Comparison of ENCODE assay signal across 19 cellular contexts in genomic region chr17:67489273-67489672, GRCh38.
DNase-seq lines count a peak whose midpoint lies in the region; ATAC-seq and TF ChIP-seq lines count a peak whose summit lies in the region.
"Had no signal": no experiment of that assay in that cellular context is flagged by ENCODE, and none has a peak within 500 bp of the region (broad histone marks: within the 10 kb centered on the region; RNA-seq: fewer than 3 reads in every experiment).

No MANE protein-coding gene starts in this region.

- TF ChIP-seq CTCF in left ventricle myocardium inferior (IDR thresholded peaks at IDR 0.05; ENCODE audit: borderline replicate concordance) (no peak), natural killer cell (IDR thresholded peaks at IDR 0.05) (no peak)

- ATAC-seq in left ventricle myocardium superior, result no peak
- ATAC-seq in natural killer cell, result no peak
- no peak for ATAC-seq in HG03520 (IDR thresholded peaks at IDR 0.05; ENCODE audit: unreplicated experiment)
- ATAC-seq: naive thymus-derived CD4-positive, alpha-beta T cell had no signal

- no peaks in the 10 kb centered on the region for H3K9me3 ChIP-seq in left ventricle myocardium inferior (replicated peaks)
- H3K9me3 ChIP-seq: ascending aorta, colonic mucosa, prostate gland, SJSA1, spleen had no signal

- no peaks in the 10 kb centered on the region for H3K27me3 Mint-ChIP-seq in activated naive CD8-positive, alpha-beta T cell treated with anti-CD3 and anti-CD28 coated beads for 36 hours
- H3K27me3 Mint-ChIP-seq in natural killer cell (ENCODE audit: low read depth in 2 of 2), result no peaks in the 10 kb centered on the region
- H3K27me3 Mint-ChIP-seq: naive thymus-derived CD4-positive, alpha-beta T cell had no signal

- no peak overlapping the region for H3K4me3 Mint-ChIP-seq in activated naive CD8-positive, alpha-beta T cell treated with anti-CD3 and anti-CD28 coated beads for 36 hours
- peak overlapping the region; percentile 21 for H3K4me3 Mint-ChIP-seq in natural killer cell

- no peak overlapping the region for H3K4me3 ChIP-seq in left ventricle myocardium inferior
- H3K4me3 ChIP-seq: ascending aorta, colonic mucosa, lung, prostate gland, SJSA1, spleen had no signal

- no peaks in the 10 kb centered on the region for H3K27me3 ChIP-seq in left ventricle myocardium inferior (ENCODE audit: low read depth)
- H3K27me3 ChIP-seq: ascending aorta, colonic mucosa, spleen had no signal

- DNase-seq in left ventricle myocardium inferior (no peak), left ventricle myocardium superior (no peak), natural killer cell (no peak), NCI-H2227 (lab: John Stamatoyannopoulos, UW; ENCODE audit: unreplicated experiment) (no peak), Ammon's horn (ENCODE audit: low spot score) (no peak), NCI-H2171 (lab: John Stamatoyannopoulos, UW) (no peak)
- no peak for DNase-seq in activated naive CD8-positive, alpha-beta T cell treated with anti-CD3 and anti-CD28 coated beads for 36 hours
- DNase-seq: colonic mucosa; naive thymus-derived CD4-positive, alpha-beta T cell; NCI-H345; OCI-M1; spleen; stimulated activated naive CD4-positive, alpha-beta T cell; T1000 had no signal

- H3K36me3 ChIP-seq in left ventricle myocardium inferior, result no peaks in the 10 kb centered on the region
- H3K36me3 ChIP-seq: ascending aorta, colonic mucosa, prostate gland, SJSA1, spleen had no signal

- intact Hi-C loops in left ventricle myocardium inferior (cut with micrococcal nuclease) (no loop called here), left ventricle myocardium superior (cut with micrococcal nuclease) (no loop called here), natural killer cell (cut with micrococcal nuclease) (loop anchor here (5.0 kb wide), 2 partner anchors 33 to 37 kb away; no protein-coding TSS in a partner anchor)

- H3K27ac Mint-ChIP-seq in activated naive CD8-positive, alpha-beta T cell treated with anti-CD3 and anti-CD28 coated beads for 36 hours, result peak overlapping the region; percentile 71
- peak overlapping the region; percentile 62 to 93 for H3K27ac Mint-ChIP-seq in natural killer cell

- H3K4me1 Mint-ChIP-seq in activated naive CD8-positive, alpha-beta T cell treated with anti-CD3 and anti-CD28 coated beads for 36 hours, result peaks cover 81% of the 10 kb centered on the region
- H3K4me1 Mint-ChIP-seq in natural killer cell, result peaks cover 82 to 92% of the 10 kb centered on the region in 2 donors

- H3K27ac ChIP-seq in left ventricle myocardium inferior (replicated peaks), result peak overlapping the region; percentile 47
- H3K27ac ChIP-seq: ascending aorta, colonic mucosa, prostate gland, SJSA1 had no signal

- H3K36me3 Mint-ChIP-seq in activated naive CD8-positive, alpha-beta T cell treated with anti-CD3 and anti-CD28 coated beads for 36 hours, result peaks cover 21% of the 10 kb centered on the region
- no peaks in the 10 kb centered on the region for H3K36me3 Mint-ChIP-seq in natural killer cell

- no peaks in the 10 kb centered on the region for H3K9me3 Mint-ChIP-seq in activated naive CD8-positive, alpha-beta T cell treated with anti-CD3 and anti-CD28 coated beads for 36 hours
- no peaks in the 10 kb centered on the region for H3K9me3 Mint-ChIP-seq in natural killer cell
- H3K9me3 Mint-ChIP-seq: naive thymus-derived CD4-positive, alpha-beta T cell had no signal

- H3K4me1 ChIP-seq in left ventricle myocardium inferior, result peaks cover 65% of the 10 kb centered on the region
- H3K4me1 ChIP-seq: colonic mucosa, prostate gland had no signal
